ENCODE assay signal across 9 cellular contexts in the genomic region with DNA sequence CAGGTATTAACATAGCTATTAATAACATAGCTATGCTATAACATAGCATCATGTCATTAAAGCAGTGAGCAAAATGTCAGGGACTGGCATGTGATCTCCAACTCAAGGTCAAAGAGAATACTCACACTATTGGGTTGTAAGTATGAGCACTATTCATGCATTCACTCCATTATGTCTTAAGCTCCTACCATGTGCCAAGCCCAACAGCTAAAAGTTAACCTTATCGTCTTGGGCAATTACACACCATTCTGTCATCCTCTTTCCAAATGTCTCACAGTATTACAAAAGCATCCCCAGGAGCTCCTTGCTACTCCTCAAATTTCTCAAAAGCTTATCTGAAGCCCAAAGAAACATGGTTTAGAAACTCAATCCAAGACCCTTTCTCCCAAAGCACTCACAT. TPM values are rescaled to one million over a fixed set of nuclear protein-coding genes. Genes with fewer than 3 reads are reported as not detected.
"Had no signal": no experiment of that assay in that cellular context is flagged by ENCODE, and none has a peak within 500 bp of the region (broad histone marks: within the 10 kb centered on the region; RNA-seq: fewer than 3 reads in every experiment).

No MANE protein-coding gene starts in this region.

- H3K4me3 Mint-ChIP-seq: IgD-negative memory B cell had no signal

- H3K36me3 Mint-ChIP-seq: IgD-negative memory B cell had no signal

- H3K9ac ChIP-seq: KMS-11 had no signal

- H3K27ac ChIP-seq: HL-60, KMS-11 had no signal

- FAIRE-seq: HepG2, K562 had no signal

- DNase-seq: IMR-90, KBM-7, KG1 had no signal

- H3K4me3 ChIP-seq: K562 had no signal

- H3K4me2 ChIP-seq: KMS-11 had no signal

- H3K27ac Mint-ChIP-seq: IgD-negative memory B cell had no signal

- H3K27me3 Mint-ChIP-seq: IgD-negative memory B cell had no signal

- H3K4me1 Mint-ChIP-seq: IgD-negative memory B cell had no signal

- H3K9me3 Mint-ChIP-seq: IgD-negative memory B cell had no signal

RNA-seq across cellular contexts. Expression of gene NOG, which starts 22.0 kb away (rescaled TPM):
- total RNA-seq: HepG2, HT-29, K562 had no signal
- polyA plus RNA-seq: HepG2, K562 had no signal
